Comparison of ENCODE assay signal across 8 cellular contexts in the genomic region with DNA sequence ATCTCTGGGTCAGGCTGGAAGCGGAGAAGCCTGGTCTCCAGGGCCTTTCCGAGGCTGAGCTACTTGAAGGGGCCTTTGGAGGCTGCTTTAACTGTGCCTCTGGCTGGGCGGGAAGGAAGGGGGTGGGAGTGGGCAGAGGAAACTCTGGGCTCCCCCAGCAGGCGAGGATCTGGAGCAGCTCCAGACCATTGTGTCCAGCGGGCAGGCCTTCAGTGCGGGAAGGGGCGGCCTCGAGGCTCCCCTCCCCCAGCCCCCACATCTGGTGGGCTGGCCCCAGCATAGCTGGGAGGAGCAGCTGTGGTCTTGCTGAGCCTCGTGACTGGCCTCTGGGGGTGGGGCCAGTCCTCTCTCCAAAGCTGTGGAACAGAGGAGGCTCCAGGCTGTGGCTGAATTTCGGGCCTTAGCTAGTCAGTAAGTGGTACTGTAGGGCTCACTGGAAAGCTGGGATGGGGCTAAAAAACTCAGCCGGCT. TPM values are rescaled to one million over a fixed set of nuclear protein-coding genes. Genes with fewer than 3 reads are reported as not detected.
DNase-seq lines count a peak whose midpoint lies in the region; ATAC-seq and TF ChIP-seq lines count a peak whose summit lies in the region.

No MANE protein-coding gene starts in this region.

- no peak overlapping the region for H3K9ac ChIP-seq in smooth muscle cell (ENCODE audit: low read depth)

- peaks cover 0 to 25% of the 10 kb centered on the region in 2 experiments; a peak in 1 of 3 replicates for H3K36me3 ChIP-seq in HEK293 (ENCODE audit: control insufficient read depth in 2 of 2, insufficient read depth in 1 of 2, low read length in 2 of 2)
- H3K36me3 ChIP-seq in smooth muscle cell (ENCODE audit: low read depth) = no peaks in the 10 kb centered on the region

- H3K27ac Mint-ChIP-seq in activated naive CD4-positive, alpha-beta T cell treated with anti-CD3 and anti-CD28 coated beads for 36 hours = no peak overlapping the region

- intact Hi-C loops in activated naive CD4-positive, alpha-beta T cell treated with anti-CD3 and anti-CD28 coated beads for 36 hours (cut with micrococcal nuclease) = no loop called here

- peak overlapping the region; percentile 98 for H3K4me2 ChIP-seq in smooth muscle cell

- H3F3A ChIP-seq in smooth muscle cell (ENCODE audit: low read depth) = peaks cover 13% of the 10 kb centered on the region

- no peaks in the 10 kb centered on the region for H3K9me3 Mint-ChIP-seq in activated naive CD4-positive, alpha-beta T cell treated with anti-CD3 and anti-CD28 coated beads for 36 hours

- CTCF ChIA-PET in HEK293 (lab: Yijun Ruan, JAX) = interaction anchor here (1.1 to 9.6 kb wide), 5 partner anchors 10 to 875 kb away, joined by 3 to 291 read pairs (median 8); no protein-coding TSS in a partner anchor
- CTCF ChIA-PET in activated naive CD4-positive, alpha-beta T cell treated with anti-CD3 and anti-CD28 coated beads for 36 hours (lab: Charles Lee) = interaction anchor here (0.6 to 11.9 kb wide), 3 partner anchors 12 to 59 kb away, joined by 3 to 319 read pairs (median 5); no protein-coding TSS in a partner anchor

- H3K79me2 ChIP-seq in smooth muscle cell (ENCODE audit: low read depth) = peaks cover 7% of the 10 kb centered on the region

- no peaks in the 10 kb centered on the region for H3K27me3 ChIP-seq in smooth muscle cell (ENCODE audit: low read depth)

- peaks cover 3% of the 10 kb centered on the region for H3K27me3 Mint-ChIP-seq in activated naive CD4-positive, alpha-beta T cell treated with anti-CD3 and anti-CD28 coated beads for 36 hours (ENCODE audit: low read depth)

- POLR2A ChIA-PET in HEK293 (lab: Yijun Ruan, JAX) = interaction anchor here (0.6 to 1.8 kb wide), 2 partner anchors 10 to 59 kb away, joined by 3 to 4 read pairs; partner anchors contain the start of gene ATG101

- peaks cover 7% of the 10 kb centered on the region for H3K36me3 Mint-ChIP-seq in activated naive CD4-positive, alpha-beta T cell treated with anti-CD3 and anti-CD28 coated beads for 36 hours (ENCODE audit: low read depth)

- H3K4me1 Mint-ChIP-seq in activated naive CD4-positive, alpha-beta T cell treated with anti-CD3 and anti-CD28 coated beads for 36 hours (ENCODE audit: low read depth) = peaks cover 17% of the 10 kb centered on the region

- peaks cover 10% of the 10 kb centered on the region for H4K20me1 ChIP-seq in smooth muscle cell (ENCODE audit: low read depth)

- ATAC-seq in HG02870 (IDR thresholded peaks at IDR 0.05; ENCODE audit: unreplicated experiment) = no peak

- WGBS in smooth muscle cell (ENCODE audit: low lambda C conversion rate) = 9% methylated on average over 11 of the region's 11 CpGs

- no peaks in the 10 kb centered on the region for H3K9me3 ChIP-seq in HEK293 (ENCODE audit: control insufficient read depth, insufficient read depth, low read depth, low read length)
- H3K9me3 ChIP-seq in smooth muscle cell (replicated peaks; ENCODE audit: low read depth) = no peaks in the 10 kb centered on the region

- no peak overlapping the region for H2AFZ ChIP-seq in smooth muscle cell (ENCODE audit: low read depth)

- H3K4me1 ChIP-seq in HEK293 (ENCODE audit: control insufficient read depth, insufficient read depth, low read length) (peaks cover 12% of the 10 kb centered on the region; the same call in 1 of the 2 replicates), smooth muscle cell (ENCODE audit: low read depth) (peaks cover 20% of the 10 kb centered on the region)

- peak overlapping the region; percentile 45 for H3K27ac ChIP-seq in HEK293 (ENCODE audit: extremely low read depth, low read depth, low read length)
- peak overlapping the region; percentile 66 for H3K27ac ChIP-seq in smooth muscle cell (ENCODE audit: low read depth)

- TF ChIP-seq CTCF in HEK293 (tag by site-specific recombination; IDR thresholded peaks at IDR 0.05) (peak; percentile 9; the same call in 1 of the 2 replicates), smooth muscle cell (IDR thresholded peaks at IDR 0.05; ENCODE audit: borderline replicate concordance, insufficient read depth, poor library complexity, severe bottlenecking) (no peak)

- DNase-seq in brain pericyte (ENCODE audit: low read depth, low spot score) = peak; percentile 83
- DNase-seq in inferior parietal cortex (ENCODE audit: extremely low spot score) = peak; percentile 72
- DNase-seq in smooth muscle cell (lab: John Stamatoyannopoulos, UW; ENCODE audit: unreplicated experiment) = peak; percentile 61
- DNase-seq in LoVo (ENCODE audit: low spot score) = no peak
- no peak for DNase-seq in activated naive CD4-positive, alpha-beta T cell treated with anti-CD3 and anti-CD28 coated beads for 36 hours
- no peak for DNase-seq in T-helper 2 cell

- H3K4me3 ChIP-seq in HEK293 (ENCODE audit: low read depth, low read length) (no peak overlapping the region), smooth muscle cell (peak overlapping the region; percentile 7)

- H3K4me3 Mint-ChIP-seq in activated naive CD4-positive, alpha-beta T cell treated with anti-CD3 and anti-CD28 coated beads for 36 hours = no peak overlapping the region

TF ChIP-seq in HEK293, 187 proteins besides CTCF, POLR2A, EP300 and RAD21 (continues in another document):
- no peak for TF ChIP-seq ZNF174 (tag by site-specific recombination; IDR thresholded peaks at IDR 0.05)
- TF ChIP-seq, protein P1, sequence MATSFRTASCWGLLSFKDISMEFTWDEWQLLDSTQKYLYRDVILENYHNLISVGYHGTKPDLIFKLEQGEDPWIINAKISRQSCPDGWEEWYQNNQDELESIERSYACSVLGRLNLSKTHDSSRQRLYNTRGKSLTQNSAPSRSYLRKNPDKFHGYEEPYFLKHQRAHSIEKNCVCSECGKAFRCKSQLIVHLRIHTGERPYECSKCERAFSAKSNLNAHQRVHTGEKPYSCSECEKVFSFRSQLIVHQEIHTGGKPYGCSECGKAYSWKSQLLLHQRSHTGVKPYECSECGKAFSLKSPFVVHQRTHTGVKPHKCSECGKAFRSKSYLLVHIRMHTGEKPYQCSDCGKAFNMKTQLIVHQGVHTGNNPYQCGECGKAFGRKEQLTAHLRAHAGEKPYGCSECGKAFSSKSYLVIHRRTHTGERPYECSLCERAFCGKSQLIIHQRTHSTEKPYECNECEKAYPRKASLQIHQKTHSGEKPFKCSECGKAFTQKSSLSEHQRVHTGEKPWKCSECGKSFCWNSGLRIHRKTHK (tag by site-specific recombination; IDR thresholded peaks at IDR 0.05) = no peak
- peak; percentile 38; the same call in 1 of the 2 replicates for TF ChIP-seq ZBTB17 (tag by site-specific recombination; IDR thresholded peaks at IDR 0.05)
- TF ChIP-seq ZNF341 (tag by site-specific recombination; IDR thresholded peaks at IDR 0.05; ENCODE audit: low read depth) = 0 out of 2 replicates have a peak, but pooled peaks have one; percentile 19
- no peak for TF ChIP-seq ZNF561 (tag by site-specific recombination; IDR thresholded peaks at IDR 0.05; ENCODE audit: borderline replicate concordance)
- no peak for TF ChIP-seq ZNF544 (tag by site-specific recombination; IDR thresholded peaks at IDR 0.05)
- no peak for TF ChIP-seq ZNF133 (tag by site-specific recombination; IDR thresholded peaks at IDR 0.05)
- peak; percentile 64; the same call in 1 of the 2 replicates for TF ChIP-seq ZNF600 (tag by site-specific recombination; IDR thresholded peaks at IDR 0.05)
- no peak for TF ChIP-seq ZNF223 (tag by site-specific recombination; IDR thresholded peaks at IDR 0.05)
- peak; percentile 91 for TF ChIP-seq ZFHX2 (tag by site-specific recombination; conservative IDR thresholded peaks at IDR 0.05)
- TF ChIP-seq EGR2 (tag by site-specific recombination; IDR thresholded peaks at IDR 0.05; ENCODE audit: low read depth) = peak; percentile 92
- TF ChIP-seq ZNF830 (tag by site-specific recombination; IDR thresholded peaks at IDR 0.05; ENCODE audit: low read depth) = no peak
- no peak for TF ChIP-seq ZNF221 (tag by site-specific recombination; IDR thresholded peaks at IDR 0.05; ENCODE audit: borderline replicate concordance)
- TF ChIP-seq OVOL3 (tag by site-specific recombination; IDR thresholded peaks at IDR 0.05) = no peak
- TF ChIP-seq PBX3 (CRISPR knock-in tag; IDR thresholded peaks at IDR 0.05) = no peak
- no peak for TF ChIP-seq ZNF777 (tag by site-specific recombination; IDR thresholded peaks at IDR 0.05; ENCODE audit: borderline replicate concordance)

RNA-seq across cellular contexts. Expression of gene TAMALIN, which starts 3.4 kb away (rescaled TPM):
- total RNA-seq in smooth muscle cell = 4.1 and 12.2 TPM in 2 replicates
- 32.4 and 36.8 TPM in 2 replicates for polyA plus RNA-seq in smooth muscle cell
- 10 to 100 TPM; 14.7 to 14.8 TPM for total RNA-seq in activated naive CD4-positive, alpha-beta T cell treated with anti-CD3 and anti-CD28 coated beads for 36 hours

RNA-seq across cellular contexts. Expression of gene NR4A1, which starts 41.1 kb away (rescaled TPM):
- 178 and 182 TPM in 2 replicates for total RNA-seq in smooth muscle cell
- polyA plus RNA-seq in smooth muscle cell = 510 and 634 TPM in 2 replicates
- total RNA-seq in activated naive CD4-positive, alpha-beta T cell treated with anti-CD3 and anti-CD28 coated beads for 36 hours = 10 to 100 TPM; 64.2 to 64.8 TPM

RNA-seq across cellular contexts. Expression of gene ACVR1B, which starts 58.7 kb away (rescaled TPM):
- 4.0 and 6.0 TPM in 2 replicates for total RNA-seq in smooth muscle cell
- 1.9 and 2.8 TPM in 2 replicates for polyA plus RNA-seq in smooth muscle cell
- total RNA-seq in activated naive CD4-positive, alpha-beta T cell treated with anti-CD3 and anti-CD28 coated beads for 36 hours = 1 to 10 TPM; 8.7 to 9.1 TPM

RNA-seq across cellular contexts. Expression of gene ATG101, which starts 59.6 kb away (rescaled TPM):
- total RNA-seq in smooth muscle cell = 62.6 and 73.4 TPM in 2 replicates
- polyA plus RNA-seq in smooth muscle cell = 114 and 120 TPM in 2 replicates
- 10 to 100 TPM; 21.8 to 22.0 TPM for total RNA-seq in activated naive CD4-positive, alpha-beta T cell treated with anti-CD3 and anti-CD28 coated beads for 36 hours

Comparison
In these comparisons a context has a peak if more than half of its experiments do, and no peak if none do; other contexts are left out.
1. DNase-seq: peak in brain pericyte (single experiment), inferior parietal cortex (single experiment) and smooth muscle cell (single experiment); none in LoVo (single experiment), activated naive CD4-positive, alpha-beta T cell treated with anti-CD3 and anti-CD28 coated beads for 36 hours (single experiment) and T-helper 2 cell (0 of 5).